ENCODE assay signal across 15 cellular contexts in genomic region chr13:97334690-97335089, GRCh38.
"Had no signal": no experiment of that assay in that cellular context is flagged by ENCODE, and none has a peak within 500 bp of the region (broad histone marks: within the 10 kb centered on the region; RNA-seq: fewer than 3 reads in every experiment).

No MANE protein-coding gene starts in this region.

- H3K4me3 Mint-ChIP-seq: activated naive CD8-positive, alpha-beta T cell; natural killer cell; T-helper 2 cell treated with Interferon-gamma antibody and Interleukin-4, amounts not matched to agents 5 μg/mL and 100 μg/mL, for 36 hours had no signal

- H3K27me3 ChIP-seq: hepatocyte, vagina had no signal

- H3K27me3 Mint-ChIP-seq: activated naive CD8-positive, alpha-beta T cell had no signal

- H3K36me3 ChIP-seq: prostate gland had no signal

- H3K9me3 Mint-ChIP-seq: natural killer cell; T-helper 2 cell treated with Interferon-gamma antibody and Interleukin-4, amounts not matched to agents 5 μg/mL and 100 μg/mL, for 36 hours had no signal

- H3K4me2 ChIP-seq: hepatocyte had no signal

- H3K4me3 ChIP-seq: hepatocyte, lung, mucosa of descending colon, prostate gland, vagina had no signal

- H3K36me3 Mint-ChIP-seq: natural killer cell had no signal

- H3K9me3 ChIP-seq: mucosa of descending colon, prostate gland, vagina had no signal

- H3K27ac ChIP-seq: hepatocyte, prostate gland, vagina had no signal

- H3K4me1 ChIP-seq: prostate gland had no signal

- H2AFZ ChIP-seq: hepatocyte had no signal

- H3K27ac Mint-ChIP-seq: activated naive CD8-positive, alpha-beta T cell; natural killer cell; T-helper 2 cell treated with Interferon-gamma antibody and Interleukin-4, amounts not matched to agents 5 μg/mL and 100 μg/mL, for 36 hours had no signal

- FAIRE-seq: bronchial epithelial cell, colon had no signal

- DNase-seq: activated effector memory CD4-positive, alpha-beta T cell treated with anti-CD3 and anti-CD28 coated beads, Interleukin-2, amount 50 U/mL, for 16 hours; anterior cingulate cortex; kidney glomerular epithelial cell; mucosa of descending colon; natural killer cell; stimulated activated CD4-positive, alpha-beta T cell treated with anti-CD3 and anti-CD28 coated beads, Interleukin-12 subunit alpha, Interleukin-12 subunit beta, amount 100 ng/mL, for 4 hours; stimulated activated naive CD4-positive, alpha-beta T cell treated with Interleukin-2 at 50 U/mL for 16 hours had no signal
